Comparison of ENCODE assay signal across 28 cellular contexts in genomic region chr7:21585070-21585724, GRCh38. TPM values are rescaled to one million over a fixed set of nuclear protein-coding genes. Genes with fewer than 3 reads are reported as not detected.
"Had no signal": no experiment of that assay in that cellular context is flagged by ENCODE, and none has a peak within 500 bp of the region (broad histone marks: within the 10 kb centered on the region; RNA-seq: fewer than 3 reads in every experiment).

No MANE protein-coding gene starts in this region.

- H3K9me3 ChIP-seq: prostate gland, suprapubic skin, transverse colon, vagina had no signal

- H3K4me1 ChIP-seq: foreskin keratinocyte, neural progenitor cell, prostate gland, transverse colon, vagina had no signal

- H3K36me3 ChIP-seq: gastroesophageal sphincter, heart left ventricle, neural progenitor cell, prostate gland, right atrium auricular region, suprapubic skin, transverse colon, vagina had no signal

- H3K27me3 ChIP-seq: foreskin keratinocyte, gastroesophageal sphincter, heart left ventricle, hepatocyte, neural progenitor cell, right atrium auricular region, suprapubic skin, transverse colon, vagina had no signal

- H3K27ac ChIP-seq: epithelial cell of prostate, foreskin keratinocyte, gastroesophageal sphincter, heart left ventricle, hepatocyte, neural progenitor cell, prostate gland, right atrium auricular region, suprapubic skin, transverse colon, vagina had no signal

- H3K4me3 ChIP-seq: gastroesophageal sphincter, heart left ventricle, hepatocyte, neural progenitor cell, prostate gland, right atrium auricular region, smooth muscle cell, suprapubic skin, transverse colon, vagina had no signal

- ATAC-seq: esophagus mucosa; foreskin keratinocyte; gastroesophageal sphincter; heart left ventricle; left lobe of liver; naive thymus-derived CD4-positive, alpha-beta T cell; sciatic nerve; stimulated activated naive CD8-positive, alpha-beta T cell treated with anti-CD3 and anti-CD28 coated beads, Interleukin-15, amount 100 ng/mL, for 72 hours had no signal

- DNase-seq: effector CD8-positive, alpha-beta T cell; endodermal cell; foreskin keratinocyte; heart left ventricle; kidney; mammary epithelial cell; mesendoderm; midbrain; naive thymus-derived CD4-positive, alpha-beta T cell; stimulated activated CD4-positive, alpha-beta T cell treated with anti-CD3 and anti-CD28 coated beads, Interleukin-12 subunit alpha, Interleukin-12 subunit beta, amount 100 ng/mL, for 4 hours; stimulated activated CD4-positive, alpha-beta T cell treated with anti-CD3 and anti-CD28 coated beads, Interleukin-1b, Interleukin-23, amount 100 ng/mL, for 48 hours; stimulated activated CD4-positive, alpha-beta T cell treated with anti-CD3 and anti-CD28 coated beads, Interleukin-4, amount 100 ng/mL, for 1 hour; stimulated activated CD8-positive, alpha-beta memory T cell treated with anti-CD3 and anti-CD28 coated beads, Interleukin-4, amount 100 ng/mL, for 48 hours; stimulated activated naive CD4-positive, alpha-beta T cell; stimulated activated naive CD8-positive, alpha-beta T cell treated with anti-CD3 and anti-CD28 coated beads, Interleukin-15, amount 100 ng/mL, for 72 hours; transverse colon had no signal

RNA-seq across cellular contexts. Expression of gene DNAH11, which starts 42.4 kb away (rescaled TPM):
- total RNA-seq: foreskin keratinocyte had no signal
